ENCODE assay signal across 14 cellular contexts in genomic region chr2:131584940-131585339, GRCh38. TPM values are rescaled to one million over a fixed set of nuclear protein-coding genes. Genes with fewer than 3 reads are reported as not detected.
DNase-seq lines count a peak whose midpoint lies in the region; ATAC-seq and TF ChIP-seq lines count a peak whose summit lies in the region.
"Had no signal": no experiment of that assay in that cellular context is flagged by ENCODE, and none has a peak within 500 bp of the region (broad histone marks: within the 10 kb centered on the region; RNA-seq: fewer than 3 reads in every experiment).

No MANE protein-coding gene starts in this region.

- no peak overlapping the region for H3K27ac ChIP-seq in uterus
- H3K27ac ChIP-seq: tibial nerve had no signal

- H3K4me1 ChIP-seq in uterus, result no peaks in the 10 kb centered on the region
- H3K4me1 ChIP-seq: tibial nerve had no signal

- no peaks in the 10 kb centered on the region for H3K9me3 ChIP-seq in uterus
- H3K9me3 ChIP-seq: tibial nerve had no signal

- H3K4me3 ChIP-seq in uterus, result no peak overlapping the region
- H3K4me3 ChIP-seq: lung, tibial nerve had no signal

- TF ChIP-seq CTCF in uterus (IDR thresholded peaks at IDR 0.05), result no peak

- DNase-seq in germinal center (ENCODE audit: low spot score) (peak; percentile 36), uterus (no peak), GM03348 (ENCODE audit: low spot score) (no peak), DMS79 (lab: John Stamatoyannopoulos, UW) (no peak), NCI-H1092 treated with DMSO at 0.1 percent for 48 hours (lab: John Stamatoyannopoulos, UW) (no peak)
- DNase-seq: activated CD4-positive, alpha-beta T cell treated with anti-CD3 and anti-CD28 coated beads for 1 hour; activated naive CD4-positive, alpha-beta T cell treated with Interleukin-2 at 50 U/mL for 16 hours; NCI-H2107; SHP77 treated with DMSO at 0.1 percent for 48 hours had no signal

- TF ChIP-seq POLR2A in uterus (IDR thresholded peaks at IDR 0.05), result no peak

- H3K27me3 ChIP-seq in uterus, result no peaks in the 10 kb centered on the region

- H3K36me3 ChIP-seq in uterus, result no peaks in the 10 kb centered on the region
- H3K36me3 ChIP-seq: tibial nerve had no signal

- intact Hi-C loops in uterus (cut with DNase I; ENCODE audit: low total_unique reads), result no loop called here

- peak; percentile 47 for ATAC-seq in GM18858 (IDR thresholded peaks at IDR 0.05; ENCODE audit: unreplicated experiment)
- peak; percentile 71 for ATAC-seq in GM21526 (IDR thresholded peaks at IDR 0.05; ENCODE audit: low FRiP score, unreplicated experiment)
- ATAC-seq in HG03159 (IDR thresholded peaks at IDR 0.05; ENCODE audit: unreplicated experiment), result peak; percentile 72

RNA-seq across cellular contexts. Expression of gene CCDC74A, which starts 57.3 kb away (rescaled TPM):
- 10 to 100 TPM in 2 of 4 donors, under 1 TPM in 1, not detected in 1; 0.29 to 17.5 (median 11.2) TPM for total RNA-seq in uterus
